In genomic region chr5:60504342-60504741, GRCh38 we compare ENCODE assay signal across 15 cellular contexts.
DNase-seq lines count a peak whose midpoint lies in the region; ATAC-seq and TF ChIP-seq lines count a peak whose summit lies in the region.
"Had no signal": no experiment of that assay in that cellular context is flagged by ENCODE, and none has a peak within 500 bp of the region (broad histone marks: within the 10 kb centered on the region; RNA-seq: fewer than 3 reads in every experiment).

No MANE protein-coding gene starts in this region.

- no peak for TF ChIP-seq CTCF in sigmoid colon (IDR thresholded peaks at IDR 0.05)
- no peak for TF ChIP-seq CTCF in upper lobe of right lung (IDR thresholded peaks at IDR 0.05)

- H3K9me3 ChIP-seq in sigmoid colon: no peaks in the 10 kb centered on the region
- H3K9me3 ChIP-seq in upper lobe of right lung: no peaks in the 10 kb centered on the region
- H3K9me3 ChIP-seq: left lung had no signal

- intact Hi-C loops in sigmoid colon (cut with DNase I) (no loop called here), upper lobe of right lung (cut with DNase I) (no loop called here)

- DNase-seq in sigmoid colon (no peak), upper lobe of right lung (no peak), AML-193 (lab: John Stamatoyannopoulos, UW) (no peak)
- no peak for DNase-seq in activated naive CD4-positive, alpha-beta T cell treated with anti-CD3 and anti-CD28 coated beads, Interleukin-2, amount 50 U/mL, for 16 hours
- DNase-seq: activated CD4-positive, CD25-positive, alpha-beta regulatory T cell treated with anti-CD3 and anti-CD28 coated beads, Interleukin-2, amount 50 U/mL, for 72 hours; activated naive CD4-positive, alpha-beta T cell treated with Interleukin-2 at 50 U/mL for 16 hours; foreskin fibroblast; left lung; NCI-H446 treated with DMSO at 0.1 percent for 48 hours; SIG-M5; stimulated activated CD4-positive, alpha-beta T cell treated with anti-CD3 and anti-CD28 coated beads, Interleukin-1b, Interleukin-23, amount 100 ng/mL, for 48 hours; stimulated activated naive CD8-positive, alpha-beta T cell treated with anti-CD3 and anti-CD28 coated beads, Interleukin-15, amount 100 ng/mL, for 72 hours had no signal

- H3K4me1 ChIP-seq in sigmoid colon (peaks cover 0 to 71% (median 50%) of the 10 kb centered on the region in 4 donors), upper lobe of right lung (no peaks in the 10 kb centered on the region)
- H3K4me1 ChIP-seq: left lung had no signal

- H3K27me3 ChIP-seq in sigmoid colon (no peaks in the 10 kb centered on the region), upper lobe of right lung (no peaks in the 10 kb centered on the region)
- H3K27me3 ChIP-seq: left lung had no signal

- H3K36me3 ChIP-seq in sigmoid colon (no peaks in the 10 kb centered on the region), upper lobe of right lung (no peaks in the 10 kb centered on the region)
- H3K36me3 ChIP-seq: left lung had no signal

- H3K4me3 ChIP-seq in sigmoid colon (no peak overlapping the region), upper lobe of right lung (no peak overlapping the region)
- H3K4me3 ChIP-seq: left lung had no signal

- 87 to 93% methylated on average over 2 of the region's 2 CpGs for WGBS in sigmoid colon, 2 donors

- no peak for TF ChIP-seq EP300 in sigmoid colon (IDR thresholded peaks at IDR 0.05)

- peak; percentile 71 for ATAC-seq in GM19035 (IDR thresholded peaks at IDR 0.05; ENCODE audit: unreplicated experiment)
- ATAC-seq in GM21786 (IDR thresholded peaks at IDR 0.05; ENCODE audit: unreplicated experiment): peak; percentile 80
- ATAC-seq in HG03175 (IDR thresholded peaks at IDR 0.05; ENCODE audit: unreplicated experiment): peak; percentile 51
- ATAC-seq in upper lobe of right lung: no peak
- ATAC-seq: left lung; stimulated activated naive CD8-positive, alpha-beta T cell treated with anti-CD3 and anti-CD28 coated beads, Interleukin-15, amount 100 ng/mL, for 72 hours had no signal

- TF ChIP-seq POLR2A in sigmoid colon (IDR thresholded peaks at IDR 0.05): no peak

- H3K27ac ChIP-seq in sigmoid colon (peak overlapping the region in 3 of 4 donors; percentile 71 to 89 (median 78)), upper lobe of right lung (no peak overlapping the region)
- H3K27ac ChIP-seq: left lung had no signal
